10 cellular contexts compared by ENCODE assay signal in genomic region chr2:7096726-7097352, GRCh38.
DNase-seq lines count a peak whose midpoint lies in the region; ATAC-seq and TF ChIP-seq lines count a peak whose summit lies in the region.
"Had no signal": no experiment of that assay in that cellular context is flagged by ENCODE, and none has a peak within 500 bp of the region (broad histone marks: within the 10 kb centered on the region; RNA-seq: fewer than 3 reads in every experiment).

No MANE protein-coding gene starts in this region.

- peaks cover 24% of the 10 kb centered on the region for H3K27me3 Mint-ChIP-seq in MCF 10A (ENCODE audit: insufficient read depth, unreplicated experiment)
- no peaks in the 10 kb centered on the region for H3K27me3 Mint-ChIP-seq in activated T-helper 17 cell treated with anti-CD3 and anti-CD28 coated beads, Interleukin-2, amount 50 U/mL, for 72 hours

- no TSS peak for BruUV-seq in MCF 10A (replicated peaks; lab: Mats Ljungman, UMichigan)
- BruUV-seq in mammary epithelial cell (replicated peaks; lab: Mats Ljungman, UMichigan) = no TSS peak

- no peak overlapping the region for H2AFZ ChIP-seq in mammary epithelial cell (ENCODE audit: low read depth, low read length)

- peak overlapping the region; percentile 2 for H3K27ac Mint-ChIP-seq in MCF 10A (ENCODE audit: low read depth, unreplicated experiment)
- H3K27ac Mint-ChIP-seq in activated T-helper 17 cell treated with anti-CD3 and anti-CD28 coated beads, Interleukin-2, amount 50 U/mL, for 72 hours = no peak overlapping the region
- H3K27ac Mint-ChIP-seq in stimulated activated effector memory CD8-positive, alpha-beta T cell treated with anti-CD3 and anti-CD28 coated beads, Interleukin-12 subunit alpha, Interleukin-12 subunit beta, amount 100 ng/mL, for 72 hours = no peak overlapping the region

- H3K9me3 ChIP-seq in mammary epithelial cell (replicated peaks; ENCODE audit: insufficient read depth, low read length) = no peaks in the 10 kb centered on the region
- H3K9me3 ChIP-seq: prostate gland, SJCRH30 had no signal

- no peaks in the 10 kb centered on the region for H3K9me3 Mint-ChIP-seq in MCF 10A (ENCODE audit: unreplicated experiment)
- H3K9me3 Mint-ChIP-seq in activated T-helper 17 cell treated with anti-CD3 and anti-CD28 coated beads, Interleukin-2, amount 50 U/mL, for 72 hours = no peaks in the 10 kb centered on the region
- no peaks in the 10 kb centered on the region for H3K9me3 Mint-ChIP-seq in stimulated activated effector memory CD8-positive, alpha-beta T cell treated with anti-CD3 and anti-CD28 coated beads, Interleukin-12 subunit alpha, Interleukin-12 subunit beta, amount 100 ng/mL, for 72 hours

- WGBS in mammary epithelial cell (ENCODE audit: low coverage, missing lambda C conversion rate) = 71% methylated on average over 12 of the region's 20 CpGs

- in situ Hi-C loops in mammary epithelial cell (cut with MboI; ENCODE audit: low sequenced_read_pairs in 2 of 2) = no loop called here

- peaks cover 7% of the 10 kb centered on the region for H3K4me1 Mint-ChIP-seq in MCF 10A (ENCODE audit: insufficient read depth, unreplicated experiment)
- no peaks in the 10 kb centered on the region for H3K4me1 Mint-ChIP-seq in activated T-helper 17 cell treated with anti-CD3 and anti-CD28 coated beads, Interleukin-2, amount 50 U/mL, for 72 hours
- peaks cover 10% of the 10 kb centered on the region for H3K4me1 Mint-ChIP-seq in stimulated activated effector memory CD8-positive, alpha-beta T cell treated with anti-CD3 and anti-CD28 coated beads, Interleukin-12 subunit alpha, Interleukin-12 subunit beta, amount 100 ng/mL, for 72 hours

- CTCF ChIA-PET in MCF 10A (lab: Yijun Ruan, JAX) (interaction anchor here (0.6 to 5.9 kb wide), 35 partner anchors 10 to 1761 kb away, joined by 3 to 86 read pairs (median 4); partner anchors contain the start of gene ID2), mammary epithelial cell (lab: Charles Lee; ENCODE audit: low non-redundant PET) (interaction anchor here (0.6 to 0.7 kb wide), 2 partner anchors 14 to 1585 kb away, joined by 4 to 7 read pairs; partner anchors contain the start of gene ID2)

- no peaks in the 10 kb centered on the region for H3K36me3 Mint-ChIP-seq in MCF 10A (ENCODE audit: insufficient read depth, unreplicated experiment)
- H3K36me3 Mint-ChIP-seq in activated T-helper 17 cell treated with anti-CD3 and anti-CD28 coated beads, Interleukin-2, amount 50 U/mL, for 72 hours (ENCODE audit: low read depth) = no peaks in the 10 kb centered on the region
- no peaks in the 10 kb centered on the region for H3K36me3 Mint-ChIP-seq in stimulated activated effector memory CD8-positive, alpha-beta T cell treated with anti-CD3 and anti-CD28 coated beads, Interleukin-12 subunit alpha, Interleukin-12 subunit beta, amount 100 ng/mL, for 72 hours

- H3K79me2 ChIP-seq in mammary epithelial cell (ENCODE audit: insufficient read depth, low read length) = no peaks in the 10 kb centered on the region

- no peaks in the 10 kb centered on the region for H3K36me3 ChIP-seq in mammary epithelial cell (ENCODE audit: insufficient read depth, low read length)
- H3K36me3 ChIP-seq: prostate gland, SJCRH30 had no signal

- dilution Hi-C loops in mammary epithelial cell (cut with HindIII; ENCODE audit: low sequenced_read_pairs) = no loop called here

- H4K20me1 ChIP-seq in mammary epithelial cell (ENCODE audit: insufficient read depth, low read length) = no peaks in the 10 kb centered on the region

- POLR2A ChIA-PET in MCF 10A (lab: Yijun Ruan, JAX) = no interaction called here

- peaks cover 3% of the 10 kb centered on the region for H3K4me1 ChIP-seq in mammary epithelial cell (ENCODE audit: insufficient read depth, low read length)
- H3K4me1 ChIP-seq: prostate gland had no signal

- TF ChIP-seq CTCF in MCF 10A (IDR thresholded peaks at IDR 0.05; ENCODE audit: unreplicated experiment) = no peak
- no peak for TF ChIP-seq CTCF in mammary epithelial cell (conservative IDR thresholded peaks at IDR 0.05 in 1 of 2, IDR thresholded peaks at IDR 0.05 in 1 of 2; ENCODE audit: extremely low read depth in 1 of 2, insufficient read depth in 1 of 2, low read depth in 1 of 2, low read length in 2 of 2)

- DNase-seq in MCF 10A (ENCODE audit: unreplicated experiment) = no peak
- no peak for DNase-seq in mammary epithelial cell
- no peak for DNase-seq in stimulated activated effector memory CD8-positive, alpha-beta T cell treated with anti-CD3 and anti-CD28 coated beads, Interleukin-12 subunit alpha, Interleukin-12 subunit beta, amount 100 ng/mL, for 72 hours (ENCODE audit: low spot score in 2 of 2)
- no peak for DNase-seq in DMS 273 treated with DMSO at 0.1 percent for 48 hours (lab: John Stamatoyannopoulos, UW)
- no peak for DNase-seq in GF-D8 (lab: John Stamatoyannopoulos, UW)
- no peak for DNase-seq in AML-193 (lab: John Stamatoyannopoulos, UW)

- peak; percentile 23 for ATAC-seq in HG02840 (IDR thresholded peaks at IDR 0.05; ENCODE audit: low FRiP score, unreplicated experiment)
- ATAC-seq in activated T-helper 17 cell treated with anti-CD3 and anti-CD28 coated beads, Interleukin-2, amount 50 U/mL, for 72 hours (replicated peaks) = no peak
- no peak for ATAC-seq in stimulated activated effector memory CD8-positive, alpha-beta T cell treated with anti-CD3 and anti-CD28 coated beads, Interleukin-12 subunit alpha, Interleukin-12 subunit beta, amount 100 ng/mL, for 72 hours

- no peak overlapping the region for H3K4me2 ChIP-seq in mammary epithelial cell (ENCODE audit: insufficient read depth, low read depth, low read length)

- no peak overlapping the region for H3K4me3 ChIP-seq in mammary epithelial cell (replicated peaks in 1 of 3; ENCODE audit: insufficient read depth in 1 of 3, low read depth in 2 of 3, low read length in 3 of 3)
- H3K4me3 ChIP-seq: prostate gland, SJCRH30 had no signal

- intact Hi-C loops in MCF 10A (cut with micrococcal nuclease) = loop anchor here (1.0 kb wide), 2 partner anchors 1588 to 1664 kb away; no protein-coding TSS in a partner anchor
- intact Hi-C loops in mammary epithelial cell (cut with micrococcal nuclease) = loop anchor here (1.0 to 5.0 kb wide), 6 partner anchors 14 to 1664 kb away; no protein-coding TSS in a partner anchor

- H3K27ac ChIP-seq in mammary epithelial cell (ENCODE audit: insufficient read depth, low read depth, low read length) = no peak overlapping the region
- H3K27ac ChIP-seq: prostate gland, SJCRH30 had no signal

- H3K9ac ChIP-seq in mammary epithelial cell (ENCODE audit: insufficient read depth, low read length) = no peak overlapping the region

- peak overlapping the region; percentile 59 for H3K4me3 Mint-ChIP-seq in MCF 10A (ENCODE audit: unreplicated experiment)
- H3K4me3 Mint-ChIP-seq in activated T-helper 17 cell treated with anti-CD3 and anti-CD28 coated beads, Interleukin-2, amount 50 U/mL, for 72 hours = peak overlapping the region; percentile 61
- H3K4me3 Mint-ChIP-seq in stimulated activated effector memory CD8-positive, alpha-beta T cell treated with anti-CD3 and anti-CD28 coated beads, Interleukin-12 subunit alpha, Interleukin-12 subunit beta, amount 100 ng/mL, for 72 hours = peak overlapping the region; percentile 58

- no peaks in the 10 kb centered on the region for H3K27me3 ChIP-seq in mammary epithelial cell (ENCODE audit: insufficient read depth, low read length)
